Comparison of ENCODE assay signal across 8 cellular contexts in the genomic region with DNA sequence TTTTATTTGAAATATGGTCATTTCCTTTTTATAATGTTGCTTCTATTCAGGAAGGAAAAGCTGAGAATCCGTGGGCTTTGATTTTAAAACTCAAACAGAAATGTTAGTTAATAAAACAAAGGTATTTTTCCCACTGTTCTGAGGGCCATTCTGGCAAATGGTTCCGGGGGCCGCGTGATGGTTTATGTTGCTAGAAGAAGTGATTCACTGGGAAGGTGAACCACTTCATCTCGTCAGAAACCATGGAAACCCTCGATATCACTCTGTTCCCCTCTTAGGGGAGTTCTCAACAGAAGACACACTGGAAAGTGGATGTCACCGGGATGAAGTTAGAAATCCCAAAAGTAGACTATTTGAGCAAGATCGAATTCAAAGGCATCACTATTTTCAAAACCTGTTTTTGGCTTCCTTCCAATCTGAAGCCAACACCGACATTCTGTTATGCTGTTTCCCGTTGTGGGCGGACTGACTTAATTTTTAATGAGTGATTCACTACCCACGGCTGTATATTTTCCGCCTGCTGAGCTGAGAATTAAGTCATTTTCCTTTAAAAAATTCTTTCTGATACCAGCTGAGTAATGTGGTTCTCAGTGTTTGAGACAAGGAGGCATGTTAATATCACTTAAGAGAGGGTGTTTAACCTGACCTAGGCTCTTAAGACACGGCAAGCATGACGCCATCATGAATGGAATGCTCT.
DNase-seq lines count a peak whose midpoint lies in the region; ATAC-seq and TF ChIP-seq lines count a peak whose summit lies in the region.

No MANE protein-coding gene starts in this region.

- H3K9me3 ChIP-seq in RWPE2 (ENCODE audit: severe bottlenecking), result no peaks in the 10 kb centered on the region
- H3K9me3 ChIP-seq in mammary epithelial cell (replicated peaks; ENCODE audit: insufficient read depth, low read length), result no peaks in the 10 kb centered on the region
- H3K9me3 ChIP-seq in trophoblast cell (ENCODE audit: insufficient read depth, low read depth, low read length), result no peaks in the 10 kb centered on the region

- H2BK5ac ChIP-seq in trophoblast cell (ENCODE audit: low read depth, low read length, poor library complexity), result no peak overlapping the region

- H3K18ac ChIP-seq in trophoblast cell (ENCODE audit: low read length), result no peak overlapping the region

- peak overlapping the region; percentile 78 for H3K4me2 ChIP-seq in mammary epithelial cell (ENCODE audit: insufficient read depth, low read depth, low read length)
- H3K4me2 ChIP-seq in trophoblast cell (ENCODE audit: low read length), result no peak overlapping the region

- H2AFZ ChIP-seq in mammary epithelial cell (ENCODE audit: low read depth, low read length), result peak overlapping the region; percentile 76
- no peak overlapping the region for H2AFZ ChIP-seq in trophoblast cell (ENCODE audit: insufficient read depth, low read length, poor library complexity)

- TSS peak; percentile 69 for BruUV-seq in mammary epithelial cell (replicated peaks; lab: Mats Ljungman, UMichigan)

- no peaks in the 10 kb centered on the region for H3K9me3 Mint-ChIP-seq in CD14-positive monocyte
- H3K9me3 Mint-ChIP-seq in WTC11, result no peaks in the 10 kb centered on the region

- H3K36me3 ChIP-seq in RWPE2 (ENCODE audit: low read depth) (no peaks in the 10 kb centered on the region), mammary epithelial cell (ENCODE audit: insufficient read depth, low read length) (no peaks in the 10 kb centered on the region), trophoblast cell (ENCODE audit: control insufficient read depth in 1 of 2, insufficient read depth in 2 of 2, low read length in 2 of 2) (no peaks in the 10 kb centered on the region)

- H3K4ac ChIP-seq in trophoblast cell (ENCODE audit: low read depth, low read length), result no peak overlapping the region

- H3K27ac Mint-ChIP-seq in CD14-positive monocyte (peak overlapping the region in 5 of 7 donors; percentile 25 to 85 (median 60)), WTC11 (no peak overlapping the region)

- H3K79me1 ChIP-seq in trophoblast cell (ENCODE audit: low read length), result no peaks in the 10 kb centered on the region

- H3K23ac ChIP-seq in trophoblast cell (ENCODE audit: low read length), result no peak overlapping the region

- peak overlapping the region; percentile 97 for H3K27ac ChIP-seq in RWPE2 (ENCODE audit: poor library complexity, severe bottlenecking)
- peak overlapping the region; percentile 76 for H3K27ac ChIP-seq in mammary epithelial cell (ENCODE audit: insufficient read depth, low read depth, low read length)
- H3K27ac ChIP-seq in trophoblast cell (ENCODE audit: low read depth, low read length), result no peak overlapping the region

- H3K79me2 ChIP-seq in mammary epithelial cell (ENCODE audit: insufficient read depth, low read length) (no peaks in the 10 kb centered on the region), trophoblast cell (ENCODE audit: control insufficient read depth, insufficient read depth, low read length, poor library complexity) (no peaks in the 10 kb centered on the region)

- H3K27me3 ChIP-seq in RWPE2 (ENCODE audit: insufficient read depth, poor library complexity, severe bottlenecking) (no peaks in the 10 kb centered on the region), mammary epithelial cell (ENCODE audit: insufficient read depth, low read length) (no peaks in the 10 kb centered on the region), trophoblast cell (ENCODE audit: insufficient read depth, low read length) (no peaks in the 10 kb centered on the region)

- intact Hi-C loops in CD14-positive monocyte (cut with micrococcal nuclease) (loop anchor here in 1 of 2 donors (1.0 to 5.0 kb wide), 3 partner anchors 14 to 84 kb away; partner anchors contain the start of gene PTPRE), mammary epithelial cell (cut with micrococcal nuclease) (loop anchor here (1.0 to 5.0 kb wide), 4 partner anchors 20 to 84 kb away; partner anchors contain the start of gene PTPRE)

- H2BK12ac ChIP-seq in trophoblast cell (ENCODE audit: low read length), result no peak overlapping the region

- H3K27me3 Mint-ChIP-seq in CD14-positive monocyte (ENCODE audit: low read depth in 3 of 3) (peaks cover 0 to 3% (median 0%) of the 10 kb centered on the region in 3 donors), WTC11 (ENCODE audit: low read depth) (no peaks in the 10 kb centered on the region)

- peak overlapping the region; percentile 64 for H3K9ac ChIP-seq in mammary epithelial cell (ENCODE audit: insufficient read depth, low read length)
- H3K9ac ChIP-seq in trophoblast cell (ENCODE audit: low read length), result no peak overlapping the region

- dilution Hi-C loops in mammary epithelial cell (cut with HindIII; ENCODE audit: low sequenced_read_pairs), result no loop called here

- H4K8ac ChIP-seq in trophoblast cell (ENCODE audit: low read depth, low read length), result no peak overlapping the region

- TF ChIP-seq CTCF in CD14-positive monocyte (IDR thresholded peaks at IDR 0.05) (no peak), RWPE2 (IDR thresholded peaks at IDR 0.05; ENCODE audit: poor library complexity, severe bottlenecking) (no peak), mammary epithelial cell (conservative IDR thresholded peaks at IDR 0.05 in 1 of 2, IDR thresholded peaks at IDR 0.05 in 1 of 2; ENCODE audit: extremely low read depth in 1 of 2, insufficient read depth in 1 of 2, low read depth in 1 of 2, low read length in 2 of 2) (no peak), WTC11 (IDR thresholded peaks at IDR 0.05) (no peak)

- DNase-seq in CD14-positive monocyte (ENCODE audit: low spot score) (peak; percentile 70), RWPE2 (ENCODE audit: low spot score) (no peak), mammary epithelial cell (peak; percentile 91), trophoblast cell (peak; percentile 10 to 57), WTC11 (ENCODE audit: low spot score) (no peak)

- peaks cover 56% of the 10 kb centered on the region for H3K4me1 Mint-ChIP-seq in CD14-positive monocyte
- H3K4me1 Mint-ChIP-seq in WTC11, result peaks cover 6% of the 10 kb centered on the region; the same call in 1 of the 2 replicates

- POLR2A ChIA-PET in WTC11 (lab: Charles Lee), result no interaction called here

- H4K12ac ChIP-seq in trophoblast cell (ENCODE audit: low read depth, low read length), result no peak overlapping the region

- H3K4me3 ChIP-seq in RWPE2 (ENCODE audit: severe bottlenecking), result no peak overlapping the region
- no peak overlapping the region for H3K4me3 ChIP-seq in mammary epithelial cell (replicated peaks in 1 of 3; ENCODE audit: insufficient read depth in 1 of 3, low read depth in 2 of 3, low read length in 3 of 3)
- H3K4me3 ChIP-seq in trophoblast cell (ENCODE audit: low read depth, low read length), result no peak overlapping the region

- H3K4me3 Mint-ChIP-seq in CD14-positive monocyte (peak overlapping the region; percentile 3 to 43), WTC11 (no peak overlapping the region)

- CTCF ChIA-PET in mammary epithelial cell (lab: Charles Lee; ENCODE audit: low non-redundant PET) (interaction anchor here (0.8 kb wide), 2 partner anchors 136 to 163 kb away, joined by 5 to 6 read pairs; no protein-coding TSS in a partner anchor), WTC11 (lab: Charles Lee) (interaction anchor here (0.6 kb wide), 1 partner anchor 84 kb away, joined by 3 read pairs; the partner anchor contains the start of gene PTPRE)

- H3K4me1 ChIP-seq in RWPE2 (ENCODE audit: insufficient read depth, poor library complexity, severe bottlenecking), result peaks cover 28% of the 10 kb centered on the region
- H3K4me1 ChIP-seq in mammary epithelial cell (ENCODE audit: insufficient read depth, low read length), result peaks cover 39% of the 10 kb centered on the region
- peaks cover 2% of the 10 kb centered on the region in 2 experiments for H3K4me1 ChIP-seq in trophoblast cell (ENCODE audit: control insufficient read depth in 1 of 2, insufficient read depth in 2 of 2, low read length in 2 of 2)

- no peak overlapping the region for H2BK120ac ChIP-seq in trophoblast cell (ENCODE audit: insufficient read depth, low read length, poor library complexity)

- in situ Hi-C loops in mammary epithelial cell (cut with MboI; ENCODE audit: low sequenced_read_pairs in 2 of 2), result no loop called here

- no peak overlapping the region for H2AK5ac ChIP-seq in trophoblast cell (ENCODE audit: low read length)

- H4K91ac ChIP-seq in trophoblast cell (ENCODE audit: low read depth, low read length), result no peak overlapping the region

- H4K20me1 ChIP-seq in mammary epithelial cell (ENCODE audit: insufficient read depth, low read length), result no peaks in the 10 kb centered on the region

- ATAC-seq in RWPE2 (ENCODE audit: low read depth), result peak; percentile 89
- ATAC-seq in HG03025 (IDR thresholded peaks at IDR 0.05; ENCODE audit: low FRiP score, unreplicated experiment), result no peak
- ATAC-seq in WTC11, result no peak
- ATAC-seq in HG03571 (IDR thresholded peaks at IDR 0.05; ENCODE audit: unreplicated experiment), result no peak
- ATAC-seq in GM19467 (IDR thresholded peaks at IDR 0.05; ENCODE audit: unreplicated experiment), result no peak

- no peak overlapping the region for H3K14ac ChIP-seq in trophoblast cell (ENCODE audit: low read length)

- peaks cover 20 to 21% of the 10 kb centered on the region in 2 donors for H3K36me3 Mint-ChIP-seq in CD14-positive monocyte
- H3K36me3 Mint-ChIP-seq in WTC11, result no peaks in the 10 kb centered on the region

- 11% methylated on average over 15 of the region's 15 CpGs for WGBS in mammary epithelial cell (ENCODE audit: low coverage, missing lambda C conversion rate)
- WGBS in trophoblast cell (ENCODE audit: extremely low coverage, insufficient coverage, insufficient read length), result no CpG with 5 or more reads among the region's 15 CpGs

TF ChIP-seq in WTC11, 78 proteins besides CTCF, POLR2A, EP300 and RAD21 (continues in another document):
- TF ChIP-seq ZNF512 (CRISPR knock-in tag; IDR thresholded peaks at IDR 0.05; ENCODE audit: borderline replicate concordance), result no peak

Comparison
In these comparisons a context has a peak if more than half of its experiments do, and no peak if none do; other contexts are left out.
1. DNase-seq: peak in CD14-positive monocyte (single experiment), mammary epithelial cell (single experiment) and trophoblast cell (2 of 2); none in RWPE2 (single experiment) and WTC11 (single experiment).